In genomic region chr14:34461334-34462131, GRCh38 we compare ENCODE assay signal across 8 cellular contexts. TPM values are rescaled to one million over a fixed set of nuclear protein-coding genes. Genes with fewer than 3 reads are reported as not detected.
DNase-seq lines count a peak whose midpoint lies in the region; ATAC-seq and TF ChIP-seq lines count a peak whose summit lies in the region.

No MANE protein-coding gene starts in this region.

- H3K27ac ChIP-seq in breast epithelium (peak overlapping the region; percentile 94 to 98), skeletal muscle tissue (ENCODE audit: low read depth, low read length) (peak overlapping the region; percentile 69)

- H3K36me3 ChIP-seq in ES-I3 (ENCODE audit: insufficient read depth, low read length) (no peaks in the 10 kb centered on the region), breast epithelium (no peaks in the 10 kb centered on the region), skeletal muscle tissue (ENCODE audit: control insufficient read depth in 3 of 3, insufficient read depth in 3 of 3, low read length in 3 of 3) (no peaks in the 10 kb centered on the region)

- TF ChIP-seq POLR2A in breast epithelium (IDR thresholded peaks at IDR 0.05) = no peak

- DNase-seq in Jurkat, Clone E6-1 (ENCODE audit: low read depth, low spot score) = no peak
- DNase-seq in RPMI8226 = peak; percentile 42
- peak in 1 of 2 donors; percentile 43 for DNase-seq in breast epithelium (ENCODE audit: low spot score in 2 of 2)
- DNase-seq in iPS-NIHi7 (ENCODE audit: extremely low spot score) = peak; percentile 61
- DNase-seq in 8988T = no peak

- peak overlapping the region; percentile 84 for H3K9ac ChIP-seq in ES-I3 (ENCODE audit: low read depth, low read length)
- peak overlapping the region; percentile 53 to 88 (median 84) for H3K9ac ChIP-seq in skeletal muscle tissue (ENCODE audit: low read depth in 1 of 3, low read length in 3 of 3)

- H3K4me1 ChIP-seq in ES-I3 (ENCODE audit: insufficient read depth, low read length) (no peaks in the 10 kb centered on the region), breast epithelium (no peaks in the 10 kb centered on the region), skeletal muscle tissue (ENCODE audit: control insufficient read depth in 3 of 3, insufficient read depth in 3 of 3, low read length in 3 of 3) (peaks cover 7 to 22% (median 17%) of the 10 kb centered on the region in 3 donors)

- no peaks in the 10 kb centered on the region for H3K27me3 ChIP-seq in breast epithelium
- H3K27me3 ChIP-seq in skeletal muscle tissue (ENCODE audit: control insufficient read depth in 3 of 3, insufficient read depth in 3 of 3, low read length in 3 of 3) = no peaks in the 10 kb centered on the region

- ATAC-seq in GM21786 (IDR thresholded peaks at IDR 0.05; ENCODE audit: unreplicated experiment) = peak; percentile 32

- H3K9me3 ChIP-seq in ES-I3 (ENCODE audit: control insufficient read depth, insufficient read depth, low read length) (no peaks in the 10 kb centered on the region), breast epithelium (no peaks in the 10 kb centered on the region), skeletal muscle tissue (ENCODE audit: control insufficient read depth in 3 of 3, low read length in 3 of 3) (no peaks in the 10 kb centered on the region)

- H3K4me3 ChIP-seq in Jurkat, Clone E6-1 (ENCODE audit: low read length) = peak overlapping the region; percentile 89
- H3K4me3 ChIP-seq in breast epithelium (peak overlapping the region; percentile 70 to 94 (median 74)), skeletal muscle tissue (ENCODE audit: low read length in 3 of 3) (peak overlapping the region; percentile 71 to 88 (median 83))

- TF ChIP-seq CTCF in breast epithelium (IDR thresholded peaks at IDR 0.05) = no peak

- intact Hi-C loops in breast epithelium (cut with DNase I; ENCODE audit: low total_unique reads) = no loop called here

RNA-seq across cellular contexts. Expression of gene SPTSSA, which starts 0.5 kb away (rescaled TPM):
- 12.5 TPM for polyA plus RNA-seq in Jurkat, Clone E6-1 (2012; ENCODE audit: insufficient read depth, insufficient read length)
- total RNA-seq in breast epithelium (10 to 100 TPM; 17.1 to 67.0 (median 38.0) TPM), skeletal muscle tissue (9.9 TPM)

Comparison
In these comparisons a context has a peak if more than half of its experiments do, and no peak if none do; other contexts are left out.
1. DNase-seq: peak in RPMI8226 (single experiment) and iPS-NIHi7 (single experiment); none in Jurkat, Clone E6-1 (single experiment) and 8988T (single experiment).
2. Peak in every context shown above with its lines, with median percentiles within 50 percentile points of each other: H3K4me3 ChIP-seq.